Comparison of ENCODE assay signal across 2 cellular contexts in the genomic region with DNA sequence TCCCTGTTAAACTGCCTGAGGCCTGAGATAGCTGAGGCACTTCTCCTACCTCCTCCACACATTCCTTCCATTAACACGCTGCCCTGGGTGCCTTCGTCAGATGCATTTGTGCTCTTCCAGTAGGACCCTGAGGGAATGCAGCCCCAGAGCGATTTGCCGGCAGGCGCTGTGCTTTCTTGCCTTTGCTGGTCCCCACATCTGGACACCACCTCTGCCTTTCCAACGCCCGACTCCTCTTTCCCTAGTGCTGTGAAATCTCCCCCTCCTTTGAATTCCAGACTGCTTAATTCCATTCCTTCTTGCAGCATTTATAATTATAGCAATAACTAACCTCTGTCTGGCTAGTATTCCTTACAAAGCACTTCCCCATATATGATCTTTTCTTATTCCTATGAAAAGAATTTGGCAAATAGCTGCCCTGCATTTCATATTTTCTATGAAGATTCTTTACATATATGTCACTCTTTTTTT.
TF ChIP-seq lines count a peak whose summit lies in the region.

No MANE protein-coding gene starts in this region.

TF ChIP-seq in SK-N-SH, 30 proteins besides CTCF, POLR2A, EP300 and RAD21 (continued from another document):
- TF ChIP-seq, protein P1, sequence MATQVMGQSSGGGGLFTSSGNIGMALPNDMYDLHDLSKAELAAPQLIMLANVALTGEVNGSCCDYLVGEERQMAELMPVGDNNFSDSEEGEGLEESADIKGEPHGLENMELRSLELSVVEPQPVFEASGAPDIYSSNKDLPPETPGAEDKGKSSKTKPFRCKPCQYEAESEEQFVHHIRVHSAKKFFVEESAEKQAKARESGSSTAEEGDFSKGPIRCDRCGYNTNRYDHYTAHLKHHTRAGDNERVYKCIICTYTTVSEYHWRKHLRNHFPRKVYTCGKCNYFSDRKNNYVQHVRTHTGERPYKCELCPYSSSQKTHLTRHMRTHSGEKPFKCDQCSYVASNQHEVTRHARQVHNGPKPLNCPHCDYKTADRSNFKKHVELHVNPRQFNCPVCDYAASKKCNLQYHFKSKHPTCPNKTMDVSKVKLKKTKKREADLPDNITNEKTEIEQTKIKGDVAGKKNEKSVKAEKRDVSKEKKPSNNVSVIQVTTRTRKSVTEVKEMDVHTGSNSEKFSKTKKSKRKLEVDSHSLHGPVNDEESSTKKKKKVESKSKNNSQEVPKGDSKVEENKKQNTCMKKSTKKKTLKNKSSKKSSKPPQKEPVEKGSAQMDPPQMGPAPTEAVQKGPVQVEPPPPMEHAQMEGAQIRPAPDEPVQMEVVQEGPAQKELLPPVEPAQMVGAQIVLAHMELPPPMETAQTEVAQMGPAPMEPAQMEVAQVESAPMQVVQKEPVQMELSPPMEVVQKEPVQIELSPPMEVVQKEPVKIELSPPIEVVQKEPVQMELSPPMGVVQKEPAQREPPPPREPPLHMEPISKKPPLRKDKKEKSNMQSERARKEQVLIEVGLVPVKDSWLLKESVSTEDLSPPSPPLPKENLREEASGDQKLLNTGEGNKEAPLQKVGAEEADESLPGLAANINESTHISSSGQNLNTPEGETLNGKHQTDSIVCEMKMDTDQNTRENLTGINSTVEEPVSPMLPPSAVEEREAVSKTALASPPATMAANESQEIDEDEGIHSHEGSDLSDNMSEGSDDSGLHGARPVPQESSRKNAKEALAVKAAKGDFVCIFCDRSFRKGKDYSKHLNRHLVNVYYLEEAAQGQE (IDR thresholded peaks at IDR 0.05; ENCODE audit: low read depth, low read length), result no peak

TF ChIP-seq in SK-N-SH treated with all-trans-retinoic acid at 6 μM for 48 hours, 23 proteins besides CTCF, POLR2A, EP300 and RAD21 (continued from another document):
- TF ChIP-seq, protein P2, sequence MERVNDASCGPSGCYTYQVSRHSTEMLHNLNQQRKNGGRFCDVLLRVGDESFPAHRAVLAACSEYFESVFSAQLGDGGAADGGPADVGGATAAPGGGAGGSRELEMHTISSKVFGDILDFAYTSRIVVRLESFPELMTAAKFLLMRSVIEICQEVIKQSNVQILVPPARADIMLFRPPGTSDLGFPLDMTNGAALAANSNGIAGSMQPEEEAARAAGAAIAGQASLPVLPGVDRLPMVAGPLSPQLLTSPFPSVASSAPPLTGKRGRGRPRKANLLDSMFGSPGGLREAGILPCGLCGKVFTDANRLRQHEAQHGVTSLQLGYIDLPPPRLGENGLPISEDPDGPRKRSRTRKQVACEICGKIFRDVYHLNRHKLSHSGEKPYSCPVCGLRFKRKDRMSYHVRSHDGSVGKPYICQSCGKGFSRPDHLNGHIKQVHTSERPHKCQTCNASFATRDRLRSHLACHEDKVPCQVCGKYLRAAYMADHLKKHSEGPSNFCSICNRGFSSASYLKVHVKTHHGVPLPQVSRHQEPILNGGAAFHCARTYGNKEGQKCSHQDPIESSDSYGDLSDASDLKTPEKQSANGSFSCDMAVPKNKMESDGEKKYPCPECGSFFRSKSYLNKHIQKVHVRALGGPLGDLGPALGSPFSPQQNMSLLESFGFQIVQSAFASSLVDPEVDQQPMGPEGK (CRISPR knock-in tag; IDR thresholded peaks at IDR 0.05; ENCODE audit: borderline replicate concordance), result no peak
- TF ChIP-seq, protein P3, sequence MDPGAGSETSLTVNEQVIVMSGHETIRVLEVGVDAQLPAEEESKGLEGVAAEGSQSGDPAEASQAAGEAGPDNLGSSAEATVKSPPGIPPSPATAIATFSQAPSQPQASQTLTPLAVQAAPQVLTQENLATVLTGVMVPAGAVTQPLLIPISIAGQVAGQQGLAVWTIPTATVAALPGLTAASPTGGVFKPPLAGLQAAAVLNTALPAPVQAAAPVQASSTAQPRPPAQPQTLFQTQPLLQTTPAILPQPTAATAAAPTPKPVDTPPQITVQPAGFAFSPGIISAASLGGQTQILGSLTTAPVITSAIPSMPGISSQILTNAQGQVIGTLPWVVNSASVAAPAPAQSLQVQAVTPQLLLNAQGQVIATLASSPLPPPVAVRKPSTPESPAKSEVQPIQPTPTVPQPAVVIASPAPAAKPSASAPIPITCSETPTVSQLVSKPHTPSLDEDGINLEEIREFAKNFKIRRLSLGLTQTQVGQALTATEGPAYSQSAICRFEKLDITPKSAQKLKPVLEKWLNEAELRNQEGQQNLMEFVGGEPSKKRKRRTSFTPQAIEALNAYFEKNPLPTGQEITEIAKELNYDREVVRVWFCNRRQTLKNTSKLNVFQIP (CRISPR knock-in tag; IDR thresholded peaks at IDR 0.05; ENCODE audit: borderline replicate concordance, low read depth), result no peak
- TF ChIP-seq GLIS3 (CRISPR knock-in tag; IDR thresholded peaks at IDR 0.05) (no peak), TCF4 (CRISPR knock-in tag; IDR thresholded peaks at IDR 0.05; ENCODE audit: borderline replicate concordance) (no peak), OSR1 (CRISPR knock-in tag; IDR thresholded peaks at IDR 0.05) (no peak), ZFP3 (CRISPR knock-in tag; IDR thresholded peaks at IDR 0.05) (no peak), BACH2 (CRISPR knock-in tag; IDR thresholded peaks at IDR 0.05; ENCODE audit: borderline replicate concordance) (no peak), ISL1 (CRISPR knock-in tag; IDR thresholded peaks at IDR 0.05) (no peak), ZNF8 (CRISPR knock-in tag; IDR thresholded peaks at IDR 0.05) (no peak)
- TF ChIP-seq, protein P4, sequence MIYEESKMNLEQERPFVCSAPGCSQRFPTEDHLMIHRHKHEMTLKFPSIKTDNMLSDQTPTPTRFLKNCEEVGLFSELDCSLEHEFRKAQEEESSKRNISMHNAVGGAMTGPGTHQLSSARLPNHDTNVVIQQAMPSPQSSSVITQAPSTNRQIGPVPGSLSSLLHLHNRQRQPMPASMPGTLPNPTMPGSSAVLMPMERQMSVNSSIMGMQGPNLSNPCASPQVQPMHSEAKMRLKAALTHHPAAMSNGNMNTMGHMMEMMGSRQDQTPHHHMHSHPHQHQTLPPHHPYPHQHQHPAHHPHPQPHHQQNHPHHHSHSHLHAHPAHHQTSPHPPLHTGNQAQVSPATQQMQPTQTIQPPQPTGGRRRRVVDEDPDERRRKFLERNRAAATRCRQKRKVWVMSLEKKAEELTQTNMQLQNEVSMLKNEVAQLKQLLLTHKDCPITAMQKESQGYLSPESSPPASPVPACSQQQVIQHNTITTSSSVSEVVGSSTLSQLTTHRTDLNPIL (CRISPR knock-in tag; IDR thresholded peaks at IDR 0.05; ENCODE audit: low read depth), result no peak
TF ChIP-seq in SK-N-SH treated with all-trans-retinoic acid at 6 μM for 48 hours: peak in this region for 0.
